Comparison of ENCODE assay signal across 14 cellular contexts in the genomic region with DNA sequence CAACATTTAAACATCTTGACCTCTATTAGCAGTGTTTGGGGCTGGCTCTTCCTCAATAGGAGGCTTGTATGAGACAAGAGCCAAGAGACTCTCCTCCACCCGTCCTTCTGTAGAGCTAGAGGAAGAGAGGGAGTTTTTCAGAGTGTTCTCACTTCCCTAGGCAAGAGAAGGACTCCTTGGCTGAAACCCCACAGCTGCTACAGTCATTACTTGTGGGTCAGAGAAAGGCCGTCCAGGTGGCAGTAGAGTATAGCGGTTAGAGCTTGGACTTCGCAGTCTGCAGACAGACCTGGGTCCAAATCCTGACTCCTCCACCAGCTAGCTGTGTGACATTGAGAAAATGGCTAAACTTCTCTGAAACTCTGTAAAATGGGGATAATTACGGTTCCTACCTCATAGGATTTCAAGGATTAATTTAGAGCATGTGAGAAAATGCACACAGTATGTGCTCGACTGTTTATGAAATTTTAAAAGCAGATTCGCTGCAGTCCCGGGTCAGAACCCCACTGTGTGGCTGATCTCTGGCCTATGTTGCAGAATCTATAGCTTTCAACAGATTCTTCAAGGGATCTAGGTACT.
DNase-seq lines count a peak whose midpoint lies in the region; ATAC-seq and TF ChIP-seq lines count a peak whose summit lies in the region.
"Had no signal": no experiment of that assay in that cellular context is flagged by ENCODE, and none has a peak within 500 bp of the region (broad histone marks: within the 10 kb centered on the region; RNA-seq: fewer than 3 reads in every experiment).

No MANE protein-coding gene starts in this region.

- no peaks in the 10 kb centered on the region for H3K9me3 ChIP-seq in left ventricle myocardium inferior (replicated peaks)
- H3K9me3 ChIP-seq: thyroid gland had no signal

- H3K4me3 ChIP-seq in GM12864 (ENCODE audit: low read depth, low read length) = no peak overlapping the region
- no peak overlapping the region for H3K4me3 ChIP-seq in left ventricle myocardium inferior
- H3K4me3 ChIP-seq: thyroid gland had no signal

- TF ChIP-seq CTCF in GM12864 (IDR thresholded peaks at IDR 0.05; ENCODE audit: low read depth, low read length, missing control alignments) (peak; percentile 30), left ventricle myocardium inferior (IDR thresholded peaks at IDR 0.05; ENCODE audit: borderline replicate concordance) (peak; percentile 44)

- peak overlapping the region; percentile 56 for H3K27ac ChIP-seq in left ventricle myocardium inferior (replicated peaks)
- H3K27ac ChIP-seq: parathyroid adenoma, thyroid gland had no signal

- H3K36me3 ChIP-seq in left ventricle myocardium inferior = no peaks in the 10 kb centered on the region
- H3K36me3 ChIP-seq: thyroid gland had no signal

- peaks cover 32% of the 10 kb centered on the region for H3K4me1 ChIP-seq in left ventricle myocardium inferior
- H3K4me1 ChIP-seq: thyroid gland had no signal

- peak; percentile 64 for ATAC-seq in GM19023 (IDR thresholded peaks at IDR 0.05; ENCODE audit: unreplicated experiment)
- peak; percentile 69 for ATAC-seq in HG03432 (IDR thresholded peaks at IDR 0.05; ENCODE audit: unreplicated experiment)
- ATAC-seq: activated CD8-positive, alpha-beta memory T cell treated with anti-CD3 and anti-CD28 coated beads, Interleukin-2, amount 10 ng/mL, durations not matched to agents 7 days and 5 days had no signal

- H3K27me3 ChIP-seq in left ventricle myocardium inferior (ENCODE audit: low read depth) = peaks cover 46% of the 10 kb centered on the region
- H3K27me3 ChIP-seq: thyroid gland had no signal

- DNase-seq in GM12864 (ENCODE audit: low read depth) (no peak), left ventricle myocardium inferior (no peak), foreskin melanocyte (no peak), NCI-H446 treated with DMSO at 0.1 percent for 48 hours (lab: John Stamatoyannopoulos, UW) (no peak), DMS79 treated with DMSO at 0.1 percent for 48 hours (lab: John Stamatoyannopoulos, UW) (no peak), NCI-H2196 treated with DMSO at 0.1 percent for 48 hours (lab: John Stamatoyannopoulos, UW; ENCODE audit: unreplicated experiment) (no peak)
- DNase-seq: activated B cell treated with CpG ODN at 0.5 μM for 24 hours; activated CD8-positive, alpha-beta memory T cell treated with anti-CD3 and anti-CD28 coated beads, Interleukin-2, amount 10 ng/mL, durations not matched to agents 7 days and 5 days; activated naive CD4-positive, alpha-beta T cell treated with anti-CD3 and anti-CD28 coated beads, Interleukin-2, amount 50 U/mL, for 16 hours; DMS 273 treated with DMSO at 0.1 percent for 48 hours; thyroid gland had no signal

- intact Hi-C loops in left ventricle myocardium inferior (cut with micrococcal nuclease) = no loop called here
